ENCODE assay signal across 8 cellular contexts in the genomic region with DNA sequence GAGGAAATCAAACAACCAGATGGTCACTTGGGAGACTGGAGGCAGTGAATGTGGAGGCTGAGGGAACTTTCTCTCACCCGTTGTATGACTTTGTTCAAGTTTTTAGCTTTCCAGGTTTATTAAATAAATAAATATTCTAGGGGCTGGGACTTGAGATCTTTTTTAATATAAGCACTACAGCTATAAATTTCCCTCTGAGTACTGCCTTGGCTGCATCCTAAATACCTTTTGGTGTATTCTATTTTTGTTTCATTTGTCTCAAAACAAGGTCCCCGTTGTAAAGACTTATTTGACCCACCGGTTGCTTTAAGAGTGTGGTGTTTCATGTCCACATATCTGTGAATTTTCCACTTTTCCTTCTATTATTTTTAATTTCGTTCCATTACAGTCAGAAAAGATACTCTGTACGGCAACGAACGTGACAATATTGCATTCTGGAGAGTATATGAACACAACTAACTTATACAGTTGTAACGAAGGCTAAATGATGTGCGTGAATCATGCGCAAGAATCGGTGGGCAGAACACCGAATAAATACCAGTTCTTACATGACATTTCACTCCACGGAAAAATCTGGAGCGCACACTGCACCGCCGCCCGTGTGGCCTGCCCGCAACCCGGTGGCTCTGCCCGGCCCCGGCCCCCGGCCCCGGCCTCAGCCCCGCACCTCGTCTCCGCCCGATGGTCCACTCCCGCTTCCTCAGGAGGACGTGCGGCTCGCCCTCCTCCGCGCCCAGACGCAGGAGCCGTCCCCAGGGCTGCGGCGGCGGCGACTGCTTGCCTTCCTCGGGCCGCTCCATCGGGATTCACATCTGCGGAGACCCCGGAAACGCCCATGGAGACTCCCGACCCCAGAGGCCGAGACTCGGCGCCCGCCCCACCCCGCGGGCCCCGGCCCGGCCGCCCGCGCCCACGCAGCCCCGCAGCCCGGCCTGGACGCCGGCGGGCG. TPM values are rescaled to one million over a fixed set of nuclear protein-coding genes. Genes with fewer than 3 reads are reported as not detected.
DNase-seq lines count a peak whose midpoint lies in the region; ATAC-seq and TF ChIP-seq lines count a peak whose summit lies in the region.

No MANE protein-coding gene starts in this region.

- peak overlapping the region; percentile 69 for H2AFZ ChIP-seq in smooth muscle cell (ENCODE audit: low read depth)

- H3K9me3 ChIP-seq in adipocyte (ENCODE audit: control insufficient read depth, low read length) (no peaks in the 10 kb centered on the region), iPS-15b (ENCODE audit: control insufficient read depth, insufficient read depth, low read length) (no peaks in the 10 kb centered on the region), smooth muscle cell (replicated peaks; ENCODE audit: low read depth) (no peaks in the 10 kb centered on the region)

- H3K27ac ChIP-seq in smooth muscle cell (ENCODE audit: low read depth), result peak overlapping the region; percentile 98

- H3F3A ChIP-seq in smooth muscle cell (ENCODE audit: low read depth), result no peaks in the 10 kb centered on the region

- H3K4me2 ChIP-seq in smooth muscle cell, result peak overlapping the region; percentile 98

- peaks cover 46% of the 10 kb centered on the region for H3K79me2 ChIP-seq in smooth muscle cell (ENCODE audit: low read depth)

- H3K4me1 ChIP-seq in adipocyte (ENCODE audit: control insufficient read depth, insufficient read depth, low read length), result peaks cover 7% of the 10 kb centered on the region
- peaks cover 4% of the 10 kb centered on the region for H3K4me1 ChIP-seq in iPS-15b (ENCODE audit: control insufficient read depth, insufficient read depth, low read length)
- H3K4me1 ChIP-seq in smooth muscle cell (ENCODE audit: low read depth), result peaks cover 8% of the 10 kb centered on the region

- TF ChIP-seq CTCF in LNCaP clone FGC (IDR thresholded peaks at IDR 0.05; ENCODE audit: control insufficient read depth, extremely low read depth, insufficient read depth) (no peak), smooth muscle cell (IDR thresholded peaks at IDR 0.05; ENCODE audit: borderline replicate concordance, insufficient read depth, poor library complexity, severe bottlenecking) (no peak)

- H4K20me1 ChIP-seq in smooth muscle cell (ENCODE audit: low read depth), result peaks cover 8% of the 10 kb centered on the region

- peak overlapping the region; percentile 72 for H3K4me3 ChIP-seq in GM08714 (ENCODE audit: low read length)
- peak overlapping the region; percentile 66 for H3K4me3 ChIP-seq in LNCaP clone FGC (ENCODE audit: low read depth, low read length)
- peak overlapping the region; percentile 96 for H3K4me3 ChIP-seq in adipocyte (ENCODE audit: low read length)
- peak overlapping the region; percentile 63 for H3K4me3 ChIP-seq in iPS-15b (ENCODE audit: low read depth, low read length)
- peak overlapping the region; percentile 97 for H3K4me3 ChIP-seq in smooth muscle cell

- H3K9ac ChIP-seq in adipocyte (ENCODE audit: low read length), result peak overlapping the region; percentile 84
- no peak overlapping the region for H3K9ac ChIP-seq in iPS-15b (ENCODE audit: low read depth, low read length)
- peak overlapping the region; percentile 89 for H3K9ac ChIP-seq in smooth muscle cell (ENCODE audit: low read depth)

- WGBS in smooth muscle cell (ENCODE audit: low lambda C conversion rate), result 15% methylated on average over 34 of the region's 64 CpGs

- DNase-seq in LNCaP clone FGC (ENCODE audit: low read depth) (no peak), adipocyte (ENCODE audit: low read depth) (peak; percentile 60), smooth muscle cell (lab: John Stamatoyannopoulos, UW; ENCODE audit: unreplicated experiment) (no peak), islet precursor cell (no peak)

- H3K36me3 ChIP-seq in adipocyte (ENCODE audit: control insufficient read depth, insufficient read depth, low read length, severe bottlenecking), result peaks cover 23% of the 10 kb centered on the region
- H3K36me3 ChIP-seq in iPS-15b (ENCODE audit: control insufficient read depth, insufficient read depth, low read length), result peaks cover 5% of the 10 kb centered on the region
- no peaks in the 10 kb centered on the region for H3K36me3 ChIP-seq in smooth muscle cell (ENCODE audit: low read depth)

- H3K27me3 ChIP-seq in adipocyte (replicated peaks; ENCODE audit: control insufficient read depth, insufficient read depth, low read length) (no peaks in the 10 kb centered on the region), iPS-15b (ENCODE audit: control insufficient read depth, insufficient read depth, low read length) (no peaks in the 10 kb centered on the region), smooth muscle cell (ENCODE audit: low read depth) (no peaks in the 10 kb centered on the region)

- peak; percentile 19 for ATAC-seq in GM21723 (IDR thresholded peaks at IDR 0.05; ENCODE audit: unreplicated experiment)
- ATAC-seq in activated CD4-positive, CD25-positive, alpha-beta regulatory T cell treated with anti-CD3 and anti-CD28 coated beads, Interleukin-2, amount 50 U/mL, for 24 hours, result no peak

RNA-seq across cellular contexts. Expression of gene CHFR, which starts 0.6 kb away (rescaled TPM):
- total RNA-seq in smooth muscle cell, result 24.0 and 27.5 TPM in 2 replicates
- polyA plus RNA-seq in smooth muscle cell, result 24.0 and 26.2 TPM in 2 replicates

RNA-seq across cellular contexts. Expression of gene GOLGA3, which starts 58.1 kb away (rescaled TPM):
- 34.5 and 60.1 TPM in 2 replicates for total RNA-seq in smooth muscle cell
- 25.1 and 53.1 TPM in 2 replicates for polyA plus RNA-seq in smooth muscle cell
